11 cellular contexts compared by ENCODE assay signal in the genomic region with DNA sequence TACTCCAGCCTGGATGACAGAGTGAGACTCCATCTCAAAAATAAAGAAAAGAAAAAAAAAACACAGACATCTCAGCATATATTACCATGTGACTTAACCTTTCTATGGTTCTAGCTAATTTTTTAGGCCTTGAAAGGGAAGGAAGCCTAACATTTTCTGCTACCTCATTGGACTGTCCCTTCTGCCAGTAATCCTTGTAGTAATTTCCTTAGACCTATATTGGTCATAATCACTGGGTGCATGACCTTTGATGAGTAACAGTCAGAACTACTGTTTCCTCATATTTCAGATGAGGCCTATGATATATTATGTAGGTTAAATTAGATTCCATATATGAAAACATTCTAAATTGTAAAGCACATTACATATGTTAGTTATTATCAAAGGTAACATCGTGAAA. TPM values are rescaled to one million over a fixed set of nuclear protein-coding genes. Genes with fewer than 3 reads are reported as not detected.
A peak's percentile ranks its signal among the peaks of the same experiment; 100 is the strongest.
DNase-seq lines count a peak whose midpoint lies in the region; ATAC-seq and TF ChIP-seq lines count a peak whose summit lies in the region.
"Had no signal": no experiment of that assay in that cellular context is flagged by ENCODE, and none has a peak within 500 bp of the region (broad histone marks: within the 10 kb centered on the region; RNA-seq: fewer than 3 reads in every experiment).

No MANE protein-coding gene starts in this region.

- peaks cover 20% of the 10 kb centered on the region for H3K4me1 Mint-ChIP-seq in activated T-cell treated with anti-CD3 and anti-CD28 coated beads, Interleukin-2, amount 50 U/mL, for 4 hours (ENCODE audit: low read depth)
- peaks cover 11% of the 10 kb centered on the region for H3K4me1 Mint-ChIP-seq in stimulated activated memory B cell treated with anti-CD40 and anti-IgM and Interleukin-4, amounts not matched to agents 10 μg/mL and 1 μg/mL and 100 μg/mL, for 72 hours

- TF ChIP-seq CTCF in astrocyte of the spinal cord (IDR thresholded peaks at IDR 0.05; ENCODE audit: low read depth, low read length) (no peak), ascending aorta (IDR thresholded peaks at IDR 0.05) (no peak)

- peak; percentile 87 to 94 for ATAC-seq in activated T-cell treated with anti-CD3 and anti-CD28 coated beads, Interleukin-2, amount 50 U/mL, for 4 hours
- ATAC-seq in HG03378 (IDR thresholded peaks at IDR 0.05; ENCODE audit: unreplicated experiment): peak; percentile 70
- peak; percentile 77 for ATAC-seq in stimulated activated memory B cell treated with anti-CD40 and anti-IgM and Interleukin-4, amounts not matched to agents 10 μg/mL and 1 μg/mL and 100 μg/mL, for 72 hours
- ATAC-seq: Panc1 had no signal

- H3K27ac ChIP-seq in ascending aorta: no peak overlapping the region

- H3K36me3 Mint-ChIP-seq in activated T-cell treated with anti-CD3 and anti-CD28 coated beads, Interleukin-2, amount 50 U/mL, for 4 hours (ENCODE audit: insufficient read depth): peaks cover 2% of the 10 kb centered on the region
- peaks cover 6% of the 10 kb centered on the region for H3K36me3 Mint-ChIP-seq in stimulated activated memory B cell treated with anti-CD40 and anti-IgM and Interleukin-4, amounts not matched to agents 10 μg/mL and 1 μg/mL and 100 μg/mL, for 72 hours

- H3K27me3 ChIP-seq in ascending aorta: no peaks in the 10 kb centered on the region

- H3K9me3 ChIP-seq in ascending aorta: no peaks in the 10 kb centered on the region

- H3K4me3 ChIP-seq in astrocyte of the spinal cord (ENCODE audit: low read depth, low read length): no peak overlapping the region
- no peak overlapping the region for H3K4me3 ChIP-seq in ascending aorta
- H3K4me3 ChIP-seq: lung had no signal

- H3K27me3 Mint-ChIP-seq in activated T-cell treated with anti-CD3 and anti-CD28 coated beads, Interleukin-2, amount 50 U/mL, for 4 hours (ENCODE audit: low read depth): no peaks in the 10 kb centered on the region
- H3K27me3 Mint-ChIP-seq in stimulated activated memory B cell treated with anti-CD40 and anti-IgM and Interleukin-4, amounts not matched to agents 10 μg/mL and 1 μg/mL and 100 μg/mL, for 72 hours: no peaks in the 10 kb centered on the region

- in situ Hi-C loops in astrocyte of the spinal cord (cut with HindIII; ENCODE audit: low sequenced_read_pairs): no loop called here

- DNase-seq in activated T-cell treated with anti-CD3 and anti-CD28 coated beads, Interleukin-2, amount 50 U/mL, for 4 hours: no peak
- no peak for DNase-seq in activated T-cell treated with anti-CD3 and anti-CD28 coated beads, Interleukin-2, amount 50 U/mL, for 48 hours
- DNase-seq in astrocyte of the spinal cord (ENCODE audit: low read depth, low spot score) (peak; percentile 8), ascending aorta (ENCODE audit: low spot score in 2 of 2) (no peak), GDM1 (lab: John Stamatoyannopoulos, UW) (no peak)
- DNase-seq in stimulated activated CD4-positive, alpha-beta T cell treated with anti-CD3 and anti-CD28 coated beads, Interleukin-4, amount 100 ng/mL, for 24 hours: no peak
- DNase-seq: NCI-H1694 had no signal

- no peaks in the 10 kb centered on the region for H3K4me1 ChIP-seq in ascending aorta

- H3K4me3 Mint-ChIP-seq in activated T-cell treated with anti-CD3 and anti-CD28 coated beads, Interleukin-2, amount 50 U/mL, for 4 hours: no peak overlapping the region
- peak overlapping the region; percentile 29 for H3K4me3 Mint-ChIP-seq in stimulated activated memory B cell treated with anti-CD40 and anti-IgM and Interleukin-4, amounts not matched to agents 10 μg/mL and 1 μg/mL and 100 μg/mL, for 72 hours

- no peaks in the 10 kb centered on the region for H3K9me3 Mint-ChIP-seq in activated T-cell treated with anti-CD3 and anti-CD28 coated beads, Interleukin-2, amount 50 U/mL, for 4 hours
- H3K9me3 Mint-ChIP-seq in stimulated activated memory B cell treated with anti-CD40 and anti-IgM and Interleukin-4, amounts not matched to agents 10 μg/mL and 1 μg/mL and 100 μg/mL, for 72 hours: no peaks in the 10 kb centered on the region

- H3K36me3 ChIP-seq in ascending aorta: no peaks in the 10 kb centered on the region

- H3K27ac Mint-ChIP-seq in stimulated activated memory B cell treated with anti-CD40 and anti-IgM and Interleukin-4, amounts not matched to agents 10 μg/mL and 1 μg/mL and 100 μg/mL, for 72 hours: peak overlapping the region; percentile 79

- intact Hi-C loops in ascending aorta (cut with DNase I): no loop called here

RNA-seq across cellular contexts. Expression of a gene that starts 9.6 kb away (rescaled TPM):
- 10 to 100 TPM; 28.8 to 34.9 (median 32.8) TPM for total RNA-seq in activated T-cell treated with anti-CD3 and anti-CD28 coated beads, Interleukin-2, amount 50 U/mL, for 4 hours
- total RNA-seq in ascending aorta: 22.9 TPM
